ENCODE assay signal across 15 cellular contexts in genomic region chr1:12409676-12410075, GRCh38.
DNase-seq lines count a peak whose midpoint lies in the region; ATAC-seq and TF ChIP-seq lines count a peak whose summit lies in the region.
"Had no signal": no experiment of that assay in that cellular context is flagged by ENCODE, and none has a peak within 500 bp of the region (broad histone marks: within the 10 kb centered on the region; RNA-seq: fewer than 3 reads in every experiment).

No MANE protein-coding gene starts in this region.

- peaks cover 34% of the 10 kb centered on the region for H3K4me1 Mint-ChIP-seq in progenitor cell of endocrine pancreas (ENCODE audit: low read depth)

- H3K4me3 ChIP-seq in right atrium auricular region (no peak overlapping the region), fibroblast of the aortic adventitia (ENCODE audit: low read depth, low read length) (no peak overlapping the region), vagina (no peak overlapping the region), smooth muscle cell (no peak overlapping the region)
- H3K4me3 ChIP-seq: neural progenitor cell, SJCRH30 had no signal

- H2AFZ ChIP-seq in smooth muscle cell (ENCODE audit: low read depth), result no peak overlapping the region
- H2AFZ ChIP-seq: neural progenitor cell had no signal

- H3K79me2 ChIP-seq in smooth muscle cell (ENCODE audit: low read depth), result no peaks in the 10 kb centered on the region

- no peaks in the 10 kb centered on the region for H4K20me1 ChIP-seq in smooth muscle cell (ENCODE audit: low read depth)

- H3K9me3 ChIP-seq in right atrium auricular region (peaks cover 0 to 7% of the 10 kb centered on the region in 2 donors), vagina (no peaks in the 10 kb centered on the region), smooth muscle cell (replicated peaks; ENCODE audit: low read depth) (no peaks in the 10 kb centered on the region)
- H3K9me3 ChIP-seq: SJCRH30 had no signal

- no peak overlapping the region for H3K4me3 Mint-ChIP-seq in progenitor cell of endocrine pancreas (ENCODE audit: low read depth)
- H3K4me3 Mint-ChIP-seq: CD4-positive, CD25-positive, alpha-beta regulatory T cell; effector memory CD8-positive, alpha-beta T cell; neural progenitor cell had no signal

- no peak for TF ChIP-seq POLR2A in vagina (IDR thresholded peaks at IDR 0.05)

- H3K4me1 ChIP-seq in right atrium auricular region, result peaks cover 0 to 48% of the 10 kb centered on the region in 2 donors
- H3K4me1 ChIP-seq in vagina, result peaks cover 44% of the 10 kb centered on the region
- peaks cover 20% of the 10 kb centered on the region for H3K4me1 ChIP-seq in smooth muscle cell (ENCODE audit: low read depth)
- H3K4me1 ChIP-seq: foreskin keratinocyte, SJCRH30 had no signal

- no peak overlapping the region for H3K4me2 ChIP-seq in smooth muscle cell
- H3K4me2 ChIP-seq: neural progenitor cell had no signal

- H3K27ac Mint-ChIP-seq in progenitor cell of endocrine pancreas, result peak overlapping the region; percentile 67
- H3K27ac Mint-ChIP-seq: CD4-positive, CD25-positive, alpha-beta regulatory T cell; neural progenitor cell had no signal

- intact Hi-C loops in left ventricle myocardium superior (cut with micrococcal nuclease) (loop anchor here (10.0 kb wide), 1 partner anchor 215 kb away; no protein-coding TSS in a partner anchor), vagina (cut with DNase I) (loop anchor here (5.0 kb wide), 1 partner anchor 208 kb away; the partner anchor contains the start of gene DHRS3)

- no peak overlapping the region for H3K9ac ChIP-seq in smooth muscle cell (ENCODE audit: low read depth)
- H3K9ac ChIP-seq: neural progenitor cell had no signal

- peak; percentile 27 for DNase-seq in left ventricle myocardium superior
- DNase-seq in right atrium auricular region (ENCODE audit: low spot score), result no peak
- peak; percentile 39 for DNase-seq in fibroblast of the aortic adventitia (ENCODE audit: low read depth)
- DNase-seq in progenitor cell of endocrine pancreas (ENCODE audit: low spot score, unreplicated experiment), result no peak
- DNase-seq in vagina (ENCODE audit: extremely low spot score in 2 of 2), result no peak
- no peak for DNase-seq in smooth muscle cell (lab: John Stamatoyannopoulos, UW; ENCODE audit: unreplicated experiment)
- DNase-seq in NCI-H774 (lab: John Stamatoyannopoulos, UW), result no peak
- DNase-seq: activated CD4-positive, CD25-positive, alpha-beta regulatory T cell treated with anti-CD3 and anti-CD28 coated beads, Interleukin-2, amount 50 U/mL, for 72 hours; CD4-positive, CD25-positive, alpha-beta regulatory T cell; effector memory CD8-positive, alpha-beta T cell; foreskin keratinocyte; NCI-H1694 treated with DMSO at 0.1 percent for 48 hours; SJCRH30 had no signal

- no peaks in the 10 kb centered on the region for H3K27me3 Mint-ChIP-seq in progenitor cell of endocrine pancreas
- H3K27me3 Mint-ChIP-seq: CD4-positive, CD25-positive, alpha-beta regulatory T cell; effector memory CD8-positive, alpha-beta T cell had no signal

- H3K36me3 ChIP-seq in right atrium auricular region (peaks cover 15% of the 10 kb centered on the region), vagina (peaks cover 0 to 10% of the 10 kb centered on the region in 2 donors), smooth muscle cell (ENCODE audit: low read depth) (peaks cover 9% of the 10 kb centered on the region)

- H3K36me3 Mint-ChIP-seq in progenitor cell of endocrine pancreas (ENCODE audit: insufficient read depth), result peaks cover 43% of the 10 kb centered on the region

- peaks cover 4% of the 10 kb centered on the region for H3F3A ChIP-seq in smooth muscle cell (ENCODE audit: low read depth)

- H3K27ac ChIP-seq in right atrium auricular region, result no peak overlapping the region
- H3K27ac ChIP-seq in vagina, result peak overlapping the region; percentile 32
- no peak overlapping the region for H3K27ac ChIP-seq in smooth muscle cell (ENCODE audit: low read depth)
- H3K27ac ChIP-seq: foreskin keratinocyte, neural progenitor cell, SJCRH30 had no signal

- H3K9me3 Mint-ChIP-seq in progenitor cell of endocrine pancreas (ENCODE audit: low read depth), result peaks cover 23% of the 10 kb centered on the region
- H3K9me3 Mint-ChIP-seq: effector memory CD8-positive, alpha-beta T cell had no signal

- ATAC-seq in left ventricle myocardium superior, result no peak
- no peak for ATAC-seq in HG03439 (IDR thresholded peaks at IDR 0.05; ENCODE audit: unreplicated experiment)
- ATAC-seq: effector memory CD8-positive, alpha-beta T cell; foreskin keratinocyte had no signal

- H3K27me3 ChIP-seq in right atrium auricular region (no peaks in the 10 kb centered on the region), vagina (no peaks in the 10 kb centered on the region), smooth muscle cell (ENCODE audit: low read depth) (no peaks in the 10 kb centered on the region)
- H3K27me3 ChIP-seq: foreskin keratinocyte, neural progenitor cell, SJCRH30 had no signal

- WGBS in smooth muscle cell (ENCODE audit: low lambda C conversion rate), result 97% methylated on average over 2 of the region's 2 CpGs

- no peak for TF ChIP-seq CTCF in right atrium auricular region (IDR thresholded peaks at IDR 0.05)
- no peak for TF ChIP-seq CTCF in fibroblast of the aortic adventitia (IDR thresholded peaks at IDR 0.05; ENCODE audit: insufficient read depth, low read length)
- no peak for TF ChIP-seq CTCF in progenitor cell of endocrine pancreas (IDR thresholded peaks at IDR 0.05; ENCODE audit: unreplicated experiment)
- no peak for TF ChIP-seq CTCF in vagina (IDR thresholded peaks at IDR 0.05)
- TF ChIP-seq CTCF in smooth muscle cell (IDR thresholded peaks at IDR 0.05; ENCODE audit: borderline replicate concordance, insufficient read depth, poor library complexity, severe bottlenecking), result no peak

Comparison
In these comparisons a context has a peak if more than half of its experiments do, and no peak if none do; other contexts are left out.
1. DNase-seq: peak in left ventricle myocardium superior (single experiment) and fibroblast of the aortic adventitia (single experiment); none in right atrium auricular region (single experiment), progenitor cell of endocrine pancreas (single experiment), vagina (0 of 2), smooth muscle cell (single experiment) and NCI-H774 (single experiment).